Comparison of ENCODE assay signal across 9 cellular contexts in genomic region chr4:78265006-78265405, GRCh38.
"Had no signal": no experiment of that assay in that cellular context is flagged by ENCODE, and none has a peak within 500 bp of the region (broad histone marks: within the 10 kb centered on the region; RNA-seq: fewer than 3 reads in every experiment).

No MANE protein-coding gene starts in this region.

- DNase-seq: H9, HCEC 1CT, HFFc6, KBM-7 had no signal

- H3K9ac ChIP-seq: KMS-11 had no signal

- H2AFZ ChIP-seq: GM23338 had no signal

- H3K27ac Mint-ChIP-seq: GM23338, H9, HFFc6, IgD-negative memory B cell had no signal

- H3K4me2 ChIP-seq: GM23338, KMS-11 had no signal

- H3K4me3 ChIP-seq: GM23338 had no signal

- H3K36me3 Mint-ChIP-seq: IgD-negative memory B cell had no signal

- ATAC-seq: GM23338, HepG2 had no signal

- H3K4me1 Mint-ChIP-seq: IgD-negative memory B cell had no signal

- H3K27ac ChIP-seq: HL-60, KMS-11 had no signal

- H3K9me3 Mint-ChIP-seq: HFFc6 had no signal

- H3K4me3 Mint-ChIP-seq: GM23338, H9, HFFc6, IgD-negative memory B cell had no signal
